Comparison of ENCODE assay signal across 17 cellular contexts in the genomic region with DNA sequence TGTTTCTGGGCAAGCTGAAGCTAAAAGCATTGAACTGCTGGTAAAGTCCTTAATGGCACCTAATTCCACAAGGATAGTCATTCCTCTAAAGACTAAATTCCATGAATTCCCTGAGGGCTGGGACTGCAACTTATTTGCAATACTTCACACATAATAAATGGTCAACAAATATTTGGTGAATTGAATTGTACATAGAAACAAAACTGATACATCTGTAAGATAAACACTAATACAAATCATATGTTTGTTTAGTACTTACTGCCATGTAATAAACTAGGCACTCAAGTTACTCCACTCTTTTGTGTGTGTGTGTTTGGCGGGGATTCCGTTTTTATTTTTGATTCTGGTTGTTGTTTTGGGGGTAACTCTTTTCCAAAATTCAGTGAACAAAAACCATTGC.
"Had no signal": no experiment of that assay in that cellular context is flagged by ENCODE, and none has a peak within 500 bp of the region (broad histone marks: within the 10 kb centered on the region; RNA-seq: fewer than 3 reads in every experiment).

No MANE protein-coding gene starts in this region.

- H3K27ac Mint-ChIP-seq: activated naive CD4-positive, alpha-beta T cell treated with anti-CD3 and anti-CD28 coated beads, Interleukin-2, amount 50 U/mL, for 72 hours; nephron; stimulated activated naive B cell treated with anti-CD40 and anti-IgM and Interleukin-4, amounts not matched to agents 10 μg/mL and 1 μg/mL and 100 μg/mL, for 72 hours had no signal

- H3K27ac ChIP-seq: adrenal gland, gastrocnemius medialis, left lung, thoracic aorta, upper lobe of left lung had no signal

- H3K4me1 ChIP-seq: adrenal gland, gastrocnemius medialis, left lung, upper lobe of left lung had no signal

- DNase-seq: activated CD4-positive, alpha-beta T cell treated with anti-CD3 and anti-CD28 coated beads, Interleukin-2, amount 50 U/mL, for 48 hours; activated gamma-delta T cell treated with Interleukin-2 at 50 U/mL for 16 hours; adrenal gland; cerebellar nuclear complex; cortex of kidney; effector CD4-positive, alpha-beta T cell; gastrocnemius medialis; head of caudate nucleus; kidney; left lung; midbrain; nucleus accumbens; stimulated activated naive B cell treated with anti-CD40 and anti-IgM and Interleukin-4, amounts not matched to agents 10 μg/mL and 1 μg/mL and 100 μg/mL, for 72 hours; upper lobe of left lung had no signal

- H3K4me3 Mint-ChIP-seq: nephron; stimulated activated naive B cell treated with anti-CD40 and anti-IgM and Interleukin-4, amounts not matched to agents 10 μg/mL and 1 μg/mL and 100 μg/mL, for 72 hours had no signal

- H3K36me3 ChIP-seq: adrenal gland, gastrocnemius medialis, left lung, thoracic aorta, upper lobe of left lung had no signal

- H3K27me3 ChIP-seq: adrenal gland, gastrocnemius medialis, left lung, upper lobe of left lung had no signal

- H3K4me1 Mint-ChIP-seq: nephron; stimulated activated naive B cell treated with anti-CD40 and anti-IgM and Interleukin-4, amounts not matched to agents 10 μg/mL and 1 μg/mL and 100 μg/mL, for 72 hours had no signal

- H3K4me3 ChIP-seq: adrenal gland, gastrocnemius medialis, left lung, thoracic aorta, upper lobe of left lung had no signal

- H3K36me3 Mint-ChIP-seq: activated naive CD4-positive, alpha-beta T cell treated with anti-CD3 and anti-CD28 coated beads, Interleukin-2, amount 50 U/mL, for 72 hours; stimulated activated naive B cell treated with anti-CD40 and anti-IgM and Interleukin-4, amounts not matched to agents 10 μg/mL and 1 μg/mL and 100 μg/mL, for 72 hours had no signal

- ATAC-seq: activated naive CD4-positive, alpha-beta T cell treated with anti-CD3 and anti-CD28 coated beads, Interleukin-2, amount 50 U/mL, for 72 hours; gastrocnemius medialis; left lung; stimulated activated naive B cell treated with anti-CD40 and anti-IgM and Interleukin-4, amounts not matched to agents 10 μg/mL and 1 μg/mL and 100 μg/mL, for 72 hours had no signal
